1 cellular context compared by ENCODE assay signal in genomic region chr6:138440758-138441362, GRCh38.
A peak's percentile ranks its signal among the peaks of the same experiment; 100 is the strongest.
TF ChIP-seq lines count a peak whose summit lies in the region.

No MANE protein-coding gene starts in this region.

TF ChIP-seq in HepG2, 621 proteins besides CTCF, POLR2A, EP300 and RAD21:
- TF ChIP-seq POLR2AphosphoS5 (IDR thresholded peaks at IDR 0.05; ENCODE audit: low read depth, low read length), result 0 out of 2 replicates have a peak, but pooled peaks have one; percentile 11
- TF ChIP-seq, protein P1, sequence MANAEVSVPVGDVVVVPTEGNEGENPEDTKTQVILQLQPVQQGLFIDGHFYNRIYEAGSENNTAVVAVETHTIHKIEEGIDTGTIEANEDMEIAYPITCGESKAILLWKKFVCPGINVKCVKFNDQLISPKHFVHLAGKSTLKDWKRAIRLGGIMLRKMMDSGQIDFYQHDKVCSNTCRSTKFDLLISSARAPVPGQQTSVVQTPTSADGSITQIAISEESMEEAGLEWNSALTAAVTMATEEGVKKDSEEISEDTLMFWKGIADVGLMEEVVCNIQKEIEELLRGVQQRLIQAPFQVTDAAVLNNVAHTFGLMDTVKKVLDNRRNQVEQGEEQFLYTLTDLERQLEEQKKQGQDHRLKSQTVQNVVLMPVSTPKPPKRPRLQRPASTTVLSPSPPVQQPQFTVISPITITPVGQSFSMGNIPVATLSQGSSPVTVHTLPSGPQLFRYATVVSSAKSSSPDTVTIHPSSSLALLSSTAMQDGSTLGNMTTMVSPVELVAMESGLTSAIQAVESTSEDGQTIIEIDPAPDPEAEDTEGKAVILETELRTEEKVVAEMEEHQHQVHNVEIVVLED (CRISPR knock-in tag; IDR thresholded peaks at IDR 0.05; ENCODE audit: borderline replicate concordance), result no peak
